Comparison of ENCODE assay signal across 21 cellular contexts in genomic region chr18:62828091-62828640, GRCh38.
DNase-seq lines count a peak whose midpoint lies in the region; ATAC-seq and TF ChIP-seq lines count a peak whose summit lies in the region.
"Had no signal": no experiment of that assay in that cellular context is flagged by ENCODE, and none has a peak within 500 bp of the region (broad histone marks: within the 10 kb centered on the region; RNA-seq: fewer than 3 reads in every experiment).

No MANE protein-coding gene starts in this region.

- no peaks in the 10 kb centered on the region for H3K9me2 ChIP-seq in GM23248 (ENCODE audit: insufficient read depth)

- peaks cover 0 to 35% (median 22%) of the 10 kb centered on the region in 11 experiments; a peak in 18 of 22 replicates for H3K36me3 ChIP-seq in BLaER1 treated with 17β-estradiol and CSF1 and Interleukin-3, amounts not matched to agents 10 nM and 100 nM
- H3K36me3 ChIP-seq in GM23248 (ENCODE audit: low read depth), result no peaks in the 10 kb centered on the region
- H3K36me3 ChIP-seq: thoracic aorta had no signal

- 0 out of 2 replicates have a peak, but pooled peaks cover 4% of the 10 kb centered on the region for H3K79me2 ChIP-seq in GM23248 (ENCODE audit: insufficient read depth)

- TF ChIP-seq CTCF in dorsolateral prefrontal cortex (IDR thresholded peaks at IDR 0.05 in 54 of 56, conservative IDR thresholded peaks at IDR 0.05 in 2 of 56; ENCODE audit: low read depth in 1 of 56, partially characterized antibody in 56 of 56), result no peak

- peaks cover 0 to 12% (median 0%) of the 10 kb centered on the region in 11 experiments; a peak in 2 of 22 replicates for H4K20me1 ChIP-seq in BLaER1 treated with 17β-estradiol and CSF1 and Interleukin-3, amounts not matched to agents 10 nM and 100 nM
- no peaks in the 10 kb centered on the region for H4K20me1 ChIP-seq in GM23248 (ENCODE audit: insufficient read depth)

- no peaks in the 10 kb centered on the region for H3K9me3 Mint-ChIP-seq in activated T-helper 17 cell treated with anti-CD3 and anti-CD28 coated beads, Interleukin-2, amount 50 U/mL, for 72 hours
- H3K9me3 Mint-ChIP-seq: activated T-helper 1 cell treated with anti-CD3 and anti-CD28 coated beads, Interleukin-12 subunit alpha, Interleukin-12 subunit beta, Interleukin-2, Interleukin-4 antibody, amounts not matched to agents 30 ng/mL and 10 ng/mL and 1 ng/mL, durations not matched to agents 14 hours and 24 hours and 36 hours; CD4-positive, alpha-beta T cell; mesothelial cell of epicardium; natural killer cell treated with Interleukin-12 subunit alpha and Interleukin-12 subunit beta and Interleukin-15 and Interleukin-18, amount 100 ng/mL, for 72 hours had no signal

- no peaks in the 10 kb centered on the region for H3K27me3 ChIP-seq in BLaER1 treated with 17β-estradiol and CSF1 and Interleukin-3, amounts not matched to agents 10 nM and 100 nM
- H3K27me3 ChIP-seq in GM23248 (replicated peaks; ENCODE audit: insufficient read depth) (no peaks in the 10 kb centered on the region), dorsolateral prefrontal cortex (no peaks in the 10 kb centered on the region)
- H3K27me3 ChIP-seq: gastrocnemius medialis, sigmoid colon had no signal

- no peaks in the 10 kb centered on the region for H3K27me3 Mint-ChIP-seq in activated T-helper 17 cell treated with anti-CD3 and anti-CD28 coated beads, Interleukin-2, amount 50 U/mL, for 72 hours
- H3K27me3 Mint-ChIP-seq: CD4-positive, alpha-beta T cell; natural killer cell treated with Interleukin-12 subunit alpha and Interleukin-12 subunit beta and Interleukin-15 and Interleukin-18, amount 100 ng/mL, for 72 hours had no signal

- H3F3A ChIP-seq in GM23248 (ENCODE audit: insufficient read depth), result no peaks in the 10 kb centered on the region

- H3K36me3 Mint-ChIP-seq in activated T-helper 17 cell treated with anti-CD3 and anti-CD28 coated beads, Interleukin-2, amount 50 U/mL, for 72 hours (ENCODE audit: low read depth), result no peaks in the 10 kb centered on the region
- H3K36me3 Mint-ChIP-seq: natural killer cell treated with Interleukin-12 subunit alpha and Interleukin-12 subunit beta and Interleukin-15 and Interleukin-18, amount 100 ng/mL, for 72 hours had no signal

- H2AFZ ChIP-seq in GM23248, result no peak overlapping the region

- peak overlapping the region; percentile 48 to 76 (median 67); a peak in 21 of 22 replicates for H3K4me2 ChIP-seq in BLaER1 treated with 17β-estradiol and CSF1 and Interleukin-3, amounts not matched to agents 10 nM and 100 nM
- no peak overlapping the region for H3K4me2 ChIP-seq in GM23248 (ENCODE audit: unreplicated experiment)

- WGBS in GM23248 (ENCODE audit: low coverage in 1 of 2, low lambda C conversion rate in 2 of 2, missing lambda C conversion rate in 2 of 2), 2 experiments, result 43 to 44% methylated on average over 3 of the region's 3 CpGs

- H3K4me1 ChIP-seq in BLaER1 treated with 17β-estradiol and CSF1 and Interleukin-3, amounts not matched to agents 10 nM and 100 nM, result peaks cover 19 to 48% (median 39%) of the 10 kb centered on the region in 10 experiments
- no peaks in the 10 kb centered on the region for H3K4me1 ChIP-seq in GM23248 (ENCODE audit: insufficient read depth)

- peak overlapping the region in 2 of 11 experiments; percentile 9 to 35; a peak in 3 of 22 replicates for H3K9ac ChIP-seq in BLaER1 treated with 17β-estradiol and CSF1 and Interleukin-3, amounts not matched to agents 10 nM and 100 nM
- H3K9ac ChIP-seq in GM23248, result no peak overlapping the region

- H3K27ac ChIP-seq in BLaER1 treated with 17β-estradiol and CSF1 and Interleukin-3, amounts not matched to agents 10 nM and 100 nM, result peak overlapping the region in 8 of 11 experiments; percentile 2 to 66 (median 57); a peak in 14 of 22 replicates
- H3K27ac ChIP-seq in GM23248, result no peak overlapping the region
- peak overlapping the region in 27 of 59 donors; percentile 5 to 73 (median 44) for H3K27ac ChIP-seq in dorsolateral prefrontal cortex
- H3K27ac ChIP-seq: epithelial cell of prostate, gastrocnemius medialis, sigmoid colon, thoracic aorta had no signal

- no peaks in the 10 kb centered on the region for H3K4me1 Mint-ChIP-seq in activated T-helper 17 cell treated with anti-CD3 and anti-CD28 coated beads, Interleukin-2, amount 50 U/mL, for 72 hours

- in situ Hi-C loops in GM23248 (cut with MboI), result no loop called here

- peak; percentile 49 for ATAC-seq in activated T-helper 17 cell treated with anti-CD3 and anti-CD28 coated beads, Interleukin-2, amount 50 U/mL, for 72 hours (replicated peaks)
- ATAC-seq in GM21737 (IDR thresholded peaks at IDR 0.05; ENCODE audit: unreplicated experiment), result no peak
- ATAC-seq: gastrocnemius medialis; natural killer cell treated with Interleukin-12 subunit alpha and Interleukin-12 subunit beta and Interleukin-15 and Interleukin-18, amount 100 ng/mL, for 72 hours had no signal

- H3K27ac Mint-ChIP-seq in activated T-helper 17 cell treated with anti-CD3 and anti-CD28 coated beads, Interleukin-2, amount 50 U/mL, for 72 hours, result no peak overlapping the region
- H3K27ac Mint-ChIP-seq: activated T-helper 1 cell treated with anti-CD3 and anti-CD28 coated beads, Interleukin-12 subunit alpha, Interleukin-12 subunit beta, Interleukin-2, Interleukin-4 antibody, amounts not matched to agents 30 ng/mL and 10 ng/mL and 1 ng/mL, durations not matched to agents 14 hours and 24 hours and 36 hours; CD4-positive, alpha-beta T cell; mesothelial cell of epicardium had no signal

- DNase-seq in GM23248 (peak; percentile 21), foreskin melanocyte (peak; percentile 52), DMS 273 (lab: John Stamatoyannopoulos, UW; ENCODE audit: unreplicated experiment) (no peak), dorsolateral prefrontal cortex (no peak)
- no peak for DNase-seq in activated naive CD4-positive, alpha-beta T cell treated with anti-CD3 and anti-CD28 coated beads, Interleukin-2, amount 50 U/mL, for 16 hours
- DNase-seq: activated CD4-positive, CD25-positive, alpha-beta regulatory T cell treated with anti-CD3 and anti-CD28 coated beads, Interleukin-2, amount 50 U/mL, for 72 hours; activated CD8-positive, alpha-beta memory T cell treated with anti-CD3 and anti-CD28 coated beads for 24 hours; CD4-positive, alpha-beta T cell; DMS79 treated with DMSO at 0.1 percent for 48 hours; gastrocnemius medialis; NCI-H1417 treated with DMSO at 0.1 percent for 48 hours; Right ventricle myocardium superior; sigmoid colon had no signal

- intact Hi-C loops in dorsolateral prefrontal cortex (cut with DNase I), result no loop called here

- H3K4me3 Mint-ChIP-seq in activated T-helper 17 cell treated with anti-CD3 and anti-CD28 coated beads, Interleukin-2, amount 50 U/mL, for 72 hours, result no peak overlapping the region
- H3K4me3 Mint-ChIP-seq: activated T-helper 1 cell treated with anti-CD3 and anti-CD28 coated beads, Interleukin-12 subunit alpha, Interleukin-12 subunit beta, Interleukin-2, Interleukin-4 antibody, amounts not matched to agents 30 ng/mL and 10 ng/mL and 1 ng/mL, durations not matched to agents 14 hours and 24 hours and 36 hours; CD4-positive, alpha-beta T cell; mesothelial cell of epicardium; natural killer cell treated with Interleukin-12 subunit alpha and Interleukin-12 subunit beta and Interleukin-15 and Interleukin-18, amount 100 ng/mL, for 72 hours had no signal

- H3K4me3 ChIP-seq in BLaER1 treated with 17β-estradiol and CSF1 and Interleukin-3, amounts not matched to agents 10 nM and 100 nM, result no peak overlapping the region
- H3K4me3 ChIP-seq in GM23248 (no peak overlapping the region), dorsolateral prefrontal cortex (no peak overlapping the region)
- H3K4me3 ChIP-seq: gastrocnemius medialis, sigmoid colon, thoracic aorta had no signal

- peaks cover 0 to 8% (median 0%) of the 10 kb centered on the region in 11 experiments; a peak in 2 of 22 replicates for H3K9me3 ChIP-seq in BLaER1 treated with 17β-estradiol and CSF1 and Interleukin-3, amounts not matched to agents 10 nM and 100 nM (replicated peaks in 1 of 11)
- no peaks in the 10 kb centered on the region for H3K9me3 ChIP-seq in GM23248 (ENCODE audit: low read depth)
- H3K9me3 ChIP-seq: gastrocnemius medialis, sigmoid colon, thoracic aorta had no signal

Comparison
In these comparisons a context has a peak if more than half of its experiments do, and no peak if none do; other contexts are left out.
1. DNase-seq: peak in GM23248 (single experiment) and foreskin melanocyte (single experiment); none in DMS 273 (single experiment), dorsolateral prefrontal cortex (0 of 10) and activated naive CD4-positive, alpha-beta T cell treated with anti-CD3 and anti-CD28 coated beads, Interleukin-2, amount 50 U/mL, for 16 hours (single experiment).